Comparison of ENCODE assay signal across 8 cellular contexts in genomic region chr10:13074562-13075451, GRCh38. TPM values are rescaled to one million over a fixed set of nuclear protein-coding genes. Genes with fewer than 3 reads are reported as not detected.
DNase-seq lines count a peak whose midpoint lies in the region; ATAC-seq and TF ChIP-seq lines count a peak whose summit lies in the region.

No MANE protein-coding gene starts in this region.

- POLR2A ChIA-PET in CD4-positive, alpha-beta memory T cell (lab: Charles Lee; ENCODE audit: partially characterized antibody): no interaction called here
- POLR2A ChIA-PET in HEK293T (lab: Yijun Ruan, JAX): no interaction called here
- POLR2A ChIA-PET in naive thymus-derived CD4-positive, alpha-beta T cell (lab: Charles Lee): no interaction called here

- TF ChIP-seq POLR2A in erythroblast (IDR thresholded peaks at IDR 0.05; ENCODE audit: low read length): no peak

- H3K27ac Mint-ChIP-seq in CD4-positive, alpha-beta memory T cell: no peak overlapping the region
- no peak overlapping the region for H3K27ac Mint-ChIP-seq in naive thymus-derived CD4-positive, alpha-beta T cell

- peaks cover 4 to 15% of the 10 kb centered on the region in 2 donors for H3K27me3 Mint-ChIP-seq in CD4-positive, alpha-beta memory T cell
- H3K27me3 Mint-ChIP-seq in naive thymus-derived CD4-positive, alpha-beta T cell: peaks cover 25 to 37% (median 33%) of the 10 kb centered on the region in 5 donors

- H3K36me3 ChIP-seq in CD4-positive, alpha-beta memory T cell (ENCODE audit: insufficient read depth, low read length): no peaks in the 10 kb centered on the region
- no peaks in the 10 kb centered on the region for H3K36me3 ChIP-seq in naive thymus-derived CD4-positive, alpha-beta T cell (ENCODE audit: control insufficient read depth in 2 of 3, insufficient read depth in 3 of 3, low read length in 3 of 3)

- peak; percentile 60 for ATAC-seq in naive thymus-derived CD4-positive, alpha-beta T cell
- ATAC-seq in stimulated activated naive CD8-positive, alpha-beta T cell treated with anti-CD3 and anti-CD28 coated beads, Interleukin-15, Interleukin-2, amounts not matched to agents 100 U/mL and 50 U/mL, for 24 hours: peak; percentile 76
- ATAC-seq in HG03097 (IDR thresholded peaks at IDR 0.05; ENCODE audit: low FRiP score, unreplicated experiment): no peak

- intact Hi-C loops in CD4-positive, alpha-beta memory T cell (cut with micrococcal nuclease): loop anchor here (1.0 kb wide), 1 partner anchor 293 kb away; no protein-coding TSS in a partner anchor
- intact Hi-C loops in naive thymus-derived CD4-positive, alpha-beta T cell (cut with micrococcal nuclease): loop anchor here (10.0 kb wide), 2 partner anchors 290 to 1290 kb away; no protein-coding TSS in a partner anchor

- H3K27me3 ChIP-seq in CD4-positive, alpha-beta memory T cell (ENCODE audit: insufficient read depth, low read length): no peaks in the 10 kb centered on the region
- peaks cover 0 to 5% of the 10 kb centered on the region in 2 donors for H3K27me3 ChIP-seq in naive thymus-derived CD4-positive, alpha-beta T cell (ENCODE audit: control insufficient read depth in 2 of 2, insufficient read depth in 2 of 2, low read length in 2 of 2)

- H3K9me3 ChIP-seq in CD4-positive, alpha-beta memory T cell (ENCODE audit: control insufficient read depth in 1 of 2, low read length in 2 of 2): peaks cover 0 to 4% of the 10 kb centered on the region in 2 donors
- H3K9me3 ChIP-seq in naive thymus-derived CD4-positive, alpha-beta T cell (ENCODE audit: control insufficient read depth in 2 of 3, low read length in 3 of 3): peaks cover 0 to 9% (median 0%) of the 10 kb centered on the region in 3 experiments

- CTCF ChIA-PET in CD4-positive, alpha-beta memory T cell (lab: Charles Lee; ENCODE audit: partially characterized antibody): interaction anchor here (0.7 to 2.3 kb wide), 10 partner anchors 10 to 292 kb away, joined by 3 to 12 read pairs (median 4); no protein-coding TSS in a partner anchor
- CTCF ChIA-PET in HEK293T (lab: Yijun Ruan, JAX): interaction anchor here (0.6 to 1.7 kb wide), 5 partner anchors 10 to 297 kb away, joined by 3 to 9 read pairs (median 3); no protein-coding TSS in a partner anchor
- CTCF ChIA-PET in naive thymus-derived CD4-positive, alpha-beta T cell (lab: Charles Lee): interaction anchor here (0.6 to 0.7 kb wide), 5 partner anchors 34 to 486 kb away, joined by 3 to 6 read pairs (median 3); no protein-coding TSS in a partner anchor

- peaks cover 0 to 4% (median 0%) of the 10 kb centered on the region in 4 donors for H3K4me1 Mint-ChIP-seq in CD4-positive, alpha-beta memory T cell
- H3K4me1 Mint-ChIP-seq in naive thymus-derived CD4-positive, alpha-beta T cell: peaks cover 0 to 7% (median 0%) of the 10 kb centered on the region in 7 donors

- no peak overlapping the region for H3K4me3 ChIP-seq in CD4-positive, alpha-beta memory T cell (ENCODE audit: low read length in 2 of 2)
- no peak overlapping the region for H3K4me3 ChIP-seq in naive thymus-derived CD4-positive, alpha-beta T cell (ENCODE audit: low read length)

- H3K9me3 Mint-ChIP-seq in CD4-positive, alpha-beta memory T cell: peaks cover 0 to 23% (median 17%) of the 10 kb centered on the region in 8 donors
- H3K9me3 Mint-ChIP-seq in naive thymus-derived CD4-positive, alpha-beta T cell: peaks cover 0 to 25% (median 13%) of the 10 kb centered on the region in 11 donors

- H3K4me3 Mint-ChIP-seq in CD4-positive, alpha-beta memory T cell: no peak overlapping the region
- H3K4me3 Mint-ChIP-seq in naive thymus-derived CD4-positive, alpha-beta T cell: no peak overlapping the region

- DNase-seq in CD4-positive, alpha-beta memory T cell: peak in 4 of 5 donors; percentile 22 to 34 (median 28)
- DNase-seq in HEK293T (ENCODE audit: extremely low spot score) (peak; percentile 79), NCI-H82 (lab: John Stamatoyannopoulos, UW) (peak; percentile 73), erythroblast (lab: John Stamatoyannopoulos, UW) (peak; percentile 68 to 82)
- DNase-seq in activated CD8-positive, alpha-beta memory T cell treated with anti-CD3 and anti-CD28 coated beads for 48 hours (ENCODE audit: low read depth in 2 of 3, low spot score in 2 of 3): peak in 2 of 3 experiments; percentile 36 to 39
- peak in 7 of 9 donors; percentile 7 to 45 (median 31) for DNase-seq in naive thymus-derived CD4-positive, alpha-beta T cell
- peak; percentile 75 for DNase-seq in stimulated activated naive CD8-positive, alpha-beta T cell treated with anti-CD3 and anti-CD28 coated beads, Interleukin-15, Interleukin-2, amounts not matched to agents 100 U/mL and 50 U/mL, for 24 hours

- no peaks in the 10 kb centered on the region for H3K4me1 ChIP-seq in CD4-positive, alpha-beta memory T cell (ENCODE audit: insufficient read depth, low read length)
- no peaks in the 10 kb centered on the region for H3K4me1 ChIP-seq in naive thymus-derived CD4-positive, alpha-beta T cell (ENCODE audit: control insufficient read depth in 2 of 2, insufficient read depth in 2 of 2, low read length in 2 of 2)

- no peak overlapping the region for H3K27ac ChIP-seq in CD4-positive, alpha-beta memory T cell (ENCODE audit: low read depth, low read length)
- no peak overlapping the region for H3K27ac ChIP-seq in naive thymus-derived CD4-positive, alpha-beta T cell (ENCODE audit: low read depth, low read length)

- H3K36me3 Mint-ChIP-seq in CD4-positive, alpha-beta memory T cell: no peaks in the 10 kb centered on the region
- H3K36me3 Mint-ChIP-seq in naive thymus-derived CD4-positive, alpha-beta T cell: peaks cover 0 to 10% (median 0%) of the 10 kb centered on the region in 5 donors

TF ChIP-seq in HEK293T, 16 proteins besides CTCF, POLR2A, EP300 and RAD21:
- TF ChIP-seq HDGF (IDR thresholded peaks at IDR 0.05; ENCODE audit: borderline replicate concordance) (no peak), FOXA1 (IDR thresholded peaks at IDR 0.05) (no peak), SP1 (IDR thresholded peaks at IDR 0.05) (no peak), LEF1 (IDR thresholded peaks at IDR 0.05; ENCODE audit: borderline replicate concordance) (no peak), L3MBTL2 (conservative IDR thresholded peaks at IDR 0.05) (no peak)

RNA-seq across cellular contexts. Expression of gene OPTN, which starts 25.2 kb away (rescaled TPM):
- 100 to 1,000 TPM; 148 TPM for total RNA-seq in CD4-positive, alpha-beta memory T cell
- 100 to 1,000 TPM in 1 of 2 donors, 10 to 100 TPM in 1; 40.3 to 101 TPM for polyA plus RNA-seq in CD4-positive, alpha-beta memory T cell
- total RNA-seq in naive thymus-derived CD4-positive, alpha-beta T cell: 100 to 1,000 TPM in 1 of 5 experiments, 10 to 100 TPM in 4; 59.3 to 146 (median 60.0) TPM
- polyA plus RNA-seq in naive thymus-derived CD4-positive, alpha-beta T cell: 10 to 100 TPM; 34.3 to 45.9 TPM

Comparison
In these comparisons a context has a peak if more than half of its experiments do, and no peak if none do; other contexts are left out.
1. DNase-seq: peak in every context shown above with its lines; median percentile 79 in HEK293T; 75 in erythroblast; 75 in stimulated activated naive CD8-positive, alpha-beta T cell treated with anti-CD3 and anti-CD28 coated beads, Interleukin-15, Interleukin-2, amounts not matched to agents 100 U/mL and 50 U/mL, for 24 hours; 73 in NCI-H82; 38 in activated CD8-positive, alpha-beta memory T cell treated with anti-CD3 and anti-CD28 coated beads for 48 hours; 31 in naive thymus-derived CD4-positive, alpha-beta T cell; 28 in CD4-positive, alpha-beta memory T cell.